ENCODE assay signal across 2 cellular contexts in the genomic region with DNA sequence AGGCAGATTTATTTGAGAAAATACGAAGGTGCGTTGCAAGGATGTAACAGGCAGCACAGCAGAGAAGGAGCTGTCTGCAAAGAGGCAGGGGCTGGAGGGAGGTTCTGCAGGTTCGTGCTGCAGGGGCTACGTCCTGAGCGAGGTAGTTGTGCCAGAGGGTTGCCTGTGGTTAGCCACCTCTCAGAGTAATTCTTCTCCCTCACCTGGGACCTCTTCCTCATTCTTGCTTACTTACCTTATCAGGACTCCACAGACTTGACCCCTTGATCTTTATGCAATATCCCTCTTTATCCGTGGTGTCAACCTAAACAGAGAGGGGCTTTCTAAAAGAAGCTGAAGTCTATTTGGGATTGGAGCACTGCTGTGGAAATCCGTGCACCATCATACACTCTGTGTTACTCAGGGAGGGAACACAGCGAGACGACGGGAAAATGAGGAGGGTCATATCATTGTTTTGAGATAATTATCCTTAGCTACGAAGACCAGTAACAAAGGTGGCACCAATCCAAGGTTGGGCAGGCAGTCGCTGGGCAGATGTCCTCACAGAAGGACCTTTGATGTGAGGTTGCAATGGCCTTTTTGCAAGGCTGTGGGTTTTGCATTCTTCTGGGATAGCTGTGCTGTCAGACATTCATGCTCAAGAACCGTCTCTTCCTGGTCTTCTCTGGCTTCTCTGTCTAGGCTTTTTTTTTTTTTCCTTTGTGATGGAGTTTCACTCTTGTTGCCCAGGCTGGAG.
TF ChIP-seq lines count a peak whose summit lies in the region.

No MANE protein-coding gene starts in this region.

TF ChIP-seq in HepG2, 621 proteins besides CTCF, POLR2A, EP300 and RAD21 (continued from another document and continues in another):
- no peak for TF ChIP-seq CBX1 (IDR thresholded peaks at IDR 0.05; ENCODE audit: low read depth)
- TF ChIP-seq, protein P1, sequence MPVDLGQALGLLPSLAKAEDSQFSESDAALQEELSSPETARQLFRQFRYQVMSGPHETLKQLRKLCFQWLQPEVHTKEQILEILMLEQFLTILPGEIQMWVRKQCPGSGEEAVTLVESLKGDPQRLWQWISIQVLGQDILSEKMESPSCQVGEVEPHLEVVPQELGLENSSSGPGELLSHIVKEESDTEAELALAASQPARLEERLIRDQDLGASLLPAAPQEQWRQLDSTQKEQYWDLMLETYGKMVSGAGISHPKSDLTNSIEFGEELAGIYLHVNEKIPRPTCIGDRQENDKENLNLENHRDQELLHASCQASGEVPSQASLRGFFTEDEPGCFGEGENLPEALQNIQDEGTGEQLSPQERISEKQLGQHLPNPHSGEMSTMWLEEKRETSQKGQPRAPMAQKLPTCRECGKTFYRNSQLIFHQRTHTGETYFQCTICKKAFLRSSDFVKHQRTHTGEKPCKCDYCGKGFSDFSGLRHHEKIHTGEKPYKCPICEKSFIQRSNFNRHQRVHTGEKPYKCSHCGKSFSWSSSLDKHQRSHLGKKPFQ (CRISPR knock-in tag; IDR thresholded peaks at IDR 0.05; ENCODE audit: insufficient replicate concordance) = no peak
- peak; percentile 64; the same call in 1 of the 2 replicates for TF ChIP-seq RFX5 (IDR thresholded peaks at IDR 0.05; ENCODE audit: low read depth, low read length)
- TF ChIP-seq NAIF1 (CRISPR knock-in tag; IDR thresholded peaks at IDR 0.05; ENCODE audit: borderline replicate concordance) = no peak
- TF ChIP-seq, protein P2, sequence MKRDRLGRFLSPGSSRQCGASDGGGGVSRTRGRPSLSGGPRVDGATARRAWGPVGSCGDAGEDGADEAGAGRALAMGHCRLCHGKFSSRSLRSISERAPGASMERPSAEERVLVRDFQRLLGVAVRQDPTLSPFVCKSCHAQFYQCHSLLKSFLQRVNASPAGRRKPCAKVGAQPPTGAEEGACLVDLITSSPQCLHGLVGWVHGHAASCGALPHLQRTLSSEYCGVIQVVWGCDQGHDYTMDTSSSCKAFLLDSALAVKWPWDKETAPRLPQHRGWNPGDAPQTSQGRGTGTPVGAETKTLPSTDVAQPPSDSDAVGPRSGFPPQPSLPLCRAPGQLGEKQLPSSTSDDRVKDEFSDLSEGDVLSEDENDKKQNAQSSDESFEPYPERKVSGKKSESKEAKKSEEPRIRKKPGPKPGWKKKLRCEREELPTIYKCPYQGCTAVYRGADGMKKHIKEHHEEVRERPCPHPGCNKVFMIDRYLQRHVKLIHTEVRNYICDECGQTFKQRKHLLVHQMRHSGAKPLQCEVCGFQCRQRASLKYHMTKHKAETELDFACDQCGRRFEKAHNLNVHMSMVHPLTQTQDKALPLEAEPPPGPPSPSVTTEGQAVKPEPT (CRISPR knock-in tag; IDR thresholded peaks at IDR 0.05; ENCODE audit: low read depth) = no peak
- no peak for TF ChIP-seq HNF4A (CRISPR knock-in tag; IDR thresholded peaks at IDR 0.05)
- no peak for TF ChIP-seq PHB2 (IDR thresholded peaks at IDR 0.05; ENCODE audit: partially characterized antibody)
- no peak for TF ChIP-seq HHEX (CRISPR knock-in tag; IDR thresholded peaks at IDR 0.05)
- no peak for TF ChIP-seq RFX3 (CRISPR knock-in tag; IDR thresholded peaks at IDR 0.05)
- TF ChIP-seq SOX6 (IDR thresholded peaks at IDR 0.05) = no peak
- peak; percentile 30; the same call in 1 of the 2 replicates for TF ChIP-seq SOX6 (CRISPR knock-in tag; IDR thresholded peaks at IDR 0.05)
- no peak for TF ChIP-seq ZFP1 (CRISPR knock-in tag; IDR thresholded peaks at IDR 0.05)
- no peak for TF ChIP-seq ETV5 (CRISPR knock-in tag; IDR thresholded peaks at IDR 0.05; ENCODE audit: borderline replicate concordance)
- TF ChIP-seq, protein P3, sequence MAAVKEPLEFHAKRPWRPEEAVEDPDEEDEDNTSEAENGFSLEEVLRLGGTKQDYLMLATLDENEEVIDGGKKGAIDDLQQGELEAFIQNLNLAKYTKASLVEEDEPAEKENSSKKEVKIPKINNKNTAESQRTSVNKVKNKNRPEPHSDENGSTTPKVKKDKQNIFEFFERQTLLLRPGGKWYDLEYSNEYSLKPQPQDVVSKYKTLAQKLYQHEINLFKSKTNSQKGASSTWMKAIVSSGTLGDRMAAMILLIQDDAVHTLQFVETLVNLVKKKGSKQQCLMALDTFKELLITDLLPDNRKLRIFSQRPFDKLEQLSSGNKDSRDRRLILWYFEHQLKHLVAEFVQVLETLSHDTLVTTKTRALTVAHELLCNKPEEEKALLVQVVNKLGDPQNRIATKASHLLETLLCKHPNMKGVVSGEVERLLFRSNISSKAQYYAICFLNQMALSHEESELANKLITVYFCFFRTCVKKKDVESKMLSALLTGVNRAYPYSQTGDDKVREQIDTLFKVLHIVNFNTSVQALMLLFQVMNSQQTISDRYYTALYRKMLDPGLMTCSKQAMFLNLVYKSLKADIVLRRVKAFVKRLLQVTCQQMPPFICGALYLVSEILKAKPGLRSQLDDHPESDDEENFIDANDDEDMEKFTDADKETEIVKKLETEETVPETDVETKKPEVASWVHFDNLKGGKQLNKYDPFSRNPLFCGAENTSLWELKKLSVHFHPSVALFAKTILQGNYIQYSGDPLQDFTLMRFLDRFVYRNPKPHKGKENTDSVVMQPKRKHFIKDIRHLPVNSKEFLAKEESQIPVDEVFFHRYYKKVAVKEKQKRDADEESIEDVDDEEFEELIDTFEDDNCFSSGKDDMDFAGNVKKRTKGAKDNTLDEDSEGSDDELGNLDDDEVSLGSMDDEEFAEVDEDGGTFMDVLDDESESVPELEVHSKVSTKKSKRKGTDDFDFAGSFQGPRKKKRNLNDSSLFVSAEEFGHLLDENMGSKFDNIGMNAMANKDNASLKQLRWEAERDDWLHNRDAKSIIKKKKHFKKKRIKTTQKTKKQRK (IDR thresholded peaks at IDR 0.05; ENCODE audit: low read length) = no peak
- TF ChIP-seq, protein P4, sequence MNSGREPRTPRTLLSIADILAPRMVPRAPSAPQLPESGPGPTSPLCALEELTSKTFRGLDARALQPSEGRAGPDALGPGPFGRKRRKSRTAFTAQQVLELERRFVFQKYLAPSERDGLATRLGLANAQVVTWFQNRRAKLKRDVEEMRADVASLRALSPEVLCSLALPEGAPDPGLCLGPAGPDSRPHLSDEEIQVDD (CRISPR knock-in tag; IDR thresholded peaks at IDR 0.05; ENCODE audit: borderline replicate concordance) = no peak
- peak; percentile 62; the same call in 1 of the 2 replicates for TF ChIP-seq SOX5 (CRISPR knock-in tag; IDR thresholded peaks at IDR 0.05; ENCODE audit: borderline replicate concordance)
- TF ChIP-seq, protein P5, sequence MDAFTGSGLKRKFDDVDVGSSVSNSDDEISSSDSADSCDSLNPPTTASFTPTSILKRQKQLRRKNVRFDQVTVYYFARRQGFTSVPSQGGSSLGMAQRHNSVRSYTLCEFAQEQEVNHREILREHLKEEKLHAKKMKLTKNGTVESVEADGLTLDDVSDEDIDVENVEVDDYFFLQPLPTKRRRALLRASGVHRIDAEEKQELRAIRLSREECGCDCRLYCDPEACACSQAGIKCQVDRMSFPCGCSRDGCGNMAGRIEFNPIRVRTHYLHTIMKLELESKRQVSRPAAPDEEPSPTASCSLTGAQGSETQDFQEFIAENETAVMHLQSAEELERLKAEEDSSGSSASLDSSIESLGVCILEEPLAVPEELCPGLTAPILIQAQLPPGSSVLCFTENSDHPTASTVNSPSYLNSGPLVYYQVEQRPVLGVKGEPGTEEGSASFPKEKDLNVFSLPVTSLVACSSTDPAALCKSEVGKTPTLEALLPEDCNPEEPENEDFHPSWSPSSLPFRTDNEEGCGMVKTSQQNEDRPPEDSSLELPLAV (CRISPR knock-in tag; conservative IDR thresholded peaks at IDR 0.05; ENCODE audit: low read depth) = no peak
- TF ChIP-seq SOX13 (IDR thresholded peaks at IDR 0.05) = no peak
- TF ChIP-seq SOX13 (CRISPR knock-in tag; conservative IDR thresholded peaks at IDR 0.05 in 1 of 2, IDR thresholded peaks at IDR 0.05 in 1 of 2) = peak in 1 of 2 experiments; percentile 76; a peak in 2 of 4 replicates
- TF ChIP-seq ZNF570 (CRISPR knock-in tag; IDR thresholded peaks at IDR 0.05; ENCODE audit: borderline replicate concordance) = no peak
- peak; percentile 27; the same call in 1 of the 2 replicates for TF ChIP-seq HDAC2 (CRISPR knock-in tag; IDR thresholded peaks at IDR 0.05)

TF ChIP-seq in WTC11, 78 proteins besides CTCF, POLR2A, EP300 and RAD21 (continued from another document):
- TF ChIP-seq, protein P6, sequence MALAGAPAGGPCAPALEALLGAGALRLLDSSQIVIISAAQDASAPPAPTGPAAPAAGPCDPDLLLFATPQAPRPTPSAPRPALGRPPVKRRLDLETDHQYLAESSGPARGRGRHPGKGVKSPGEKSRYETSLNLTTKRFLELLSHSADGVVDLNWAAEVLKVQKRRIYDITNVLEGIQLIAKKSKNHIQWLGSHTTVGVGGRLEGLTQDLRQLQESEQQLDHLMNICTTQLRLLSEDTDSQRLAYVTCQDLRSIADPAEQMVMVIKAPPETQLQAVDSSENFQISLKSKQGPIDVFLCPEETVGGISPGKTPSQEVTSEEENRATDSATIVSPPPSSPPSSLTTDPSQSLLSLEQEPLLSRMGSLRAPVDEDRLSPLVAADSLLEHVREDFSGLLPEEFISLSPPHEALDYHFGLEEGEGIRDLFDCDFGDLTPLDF (CRISPR knock-in tag; IDR thresholded peaks at IDR 0.05) = no peak
- no peak for TF ChIP-seq NFATC4 (CRISPR knock-in tag; IDR thresholded peaks at IDR 0.05)
- TF ChIP-seq, protein P7, sequence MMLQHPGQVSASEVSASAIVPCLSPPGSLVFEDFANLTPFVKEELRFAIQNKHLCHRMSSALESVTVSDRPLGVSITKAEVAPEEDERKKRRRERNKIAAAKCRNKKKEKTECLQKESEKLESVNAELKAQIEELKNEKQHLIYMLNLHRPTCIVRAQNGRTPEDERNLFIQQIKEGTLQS (CRISPR knock-in tag; conservative IDR thresholded peaks at IDR 0.05) = no peak
- TF ChIP-seq, protein P8, sequence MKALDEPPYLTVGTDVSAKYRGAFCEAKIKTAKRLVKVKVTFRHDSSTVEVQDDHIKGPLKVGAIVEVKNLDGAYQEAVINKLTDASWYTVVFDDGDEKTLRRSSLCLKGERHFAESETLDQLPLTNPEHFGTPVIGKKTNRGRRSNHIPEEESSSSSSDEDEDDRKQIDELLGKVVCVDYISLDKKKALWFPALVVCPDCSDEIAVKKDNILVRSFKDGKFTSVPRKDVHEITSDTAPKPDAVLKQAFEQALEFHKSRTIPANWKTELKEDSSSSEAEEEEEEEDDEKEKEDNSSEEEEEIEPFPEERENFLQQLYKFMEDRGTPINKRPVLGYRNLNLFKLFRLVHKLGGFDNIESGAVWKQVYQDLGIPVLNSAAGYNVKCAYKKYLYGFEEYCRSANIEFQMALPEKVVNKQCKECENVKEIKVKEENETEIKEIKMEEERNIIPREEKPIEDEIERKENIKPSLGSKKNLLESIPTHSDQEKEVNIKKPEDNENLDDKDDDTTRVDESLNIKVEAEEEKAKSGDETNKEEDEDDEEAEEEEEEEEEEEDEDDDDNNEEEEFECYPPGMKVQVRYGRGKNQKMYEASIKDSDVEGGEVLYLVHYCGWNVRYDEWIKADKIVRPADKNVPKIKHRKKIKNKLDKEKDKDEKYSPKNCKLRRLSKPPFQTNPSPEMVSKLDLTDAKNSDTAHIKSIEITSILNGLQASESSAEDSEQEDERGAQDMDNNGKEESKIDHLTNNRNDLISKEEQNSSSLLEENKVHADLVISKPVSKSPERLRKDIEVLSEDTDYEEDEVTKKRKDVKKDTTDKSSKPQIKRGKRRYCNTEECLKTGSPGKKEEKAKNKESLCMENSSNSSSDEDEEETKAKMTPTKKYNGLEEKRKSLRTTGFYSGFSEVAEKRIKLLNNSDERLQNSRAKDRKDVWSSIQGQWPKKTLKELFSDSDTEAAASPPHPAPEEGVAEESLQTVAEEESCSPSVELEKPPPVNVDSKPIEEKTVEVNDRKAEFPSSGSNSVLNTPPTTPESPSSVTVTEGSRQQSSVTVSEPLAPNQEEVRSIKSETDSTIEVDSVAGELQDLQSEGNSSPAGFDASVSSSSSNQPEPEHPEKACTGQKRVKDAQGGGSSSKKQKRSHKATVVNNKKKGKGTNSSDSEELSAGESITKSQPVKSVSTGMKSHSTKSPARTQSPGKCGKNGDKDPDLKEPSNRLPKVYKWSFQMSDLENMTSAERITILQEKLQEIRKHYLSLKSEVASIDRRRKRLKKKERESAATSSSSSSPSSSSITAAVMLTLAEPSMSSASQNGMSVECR (CRISPR knock-in tag; IDR thresholded peaks at IDR 0.05; ENCODE audit: borderline replicate concordance) = no peak
TF ChIP-seq in WTC11: peak in this region for 0.
